1 cellular context compared by ENCODE assay signal in the genomic region with DNA sequence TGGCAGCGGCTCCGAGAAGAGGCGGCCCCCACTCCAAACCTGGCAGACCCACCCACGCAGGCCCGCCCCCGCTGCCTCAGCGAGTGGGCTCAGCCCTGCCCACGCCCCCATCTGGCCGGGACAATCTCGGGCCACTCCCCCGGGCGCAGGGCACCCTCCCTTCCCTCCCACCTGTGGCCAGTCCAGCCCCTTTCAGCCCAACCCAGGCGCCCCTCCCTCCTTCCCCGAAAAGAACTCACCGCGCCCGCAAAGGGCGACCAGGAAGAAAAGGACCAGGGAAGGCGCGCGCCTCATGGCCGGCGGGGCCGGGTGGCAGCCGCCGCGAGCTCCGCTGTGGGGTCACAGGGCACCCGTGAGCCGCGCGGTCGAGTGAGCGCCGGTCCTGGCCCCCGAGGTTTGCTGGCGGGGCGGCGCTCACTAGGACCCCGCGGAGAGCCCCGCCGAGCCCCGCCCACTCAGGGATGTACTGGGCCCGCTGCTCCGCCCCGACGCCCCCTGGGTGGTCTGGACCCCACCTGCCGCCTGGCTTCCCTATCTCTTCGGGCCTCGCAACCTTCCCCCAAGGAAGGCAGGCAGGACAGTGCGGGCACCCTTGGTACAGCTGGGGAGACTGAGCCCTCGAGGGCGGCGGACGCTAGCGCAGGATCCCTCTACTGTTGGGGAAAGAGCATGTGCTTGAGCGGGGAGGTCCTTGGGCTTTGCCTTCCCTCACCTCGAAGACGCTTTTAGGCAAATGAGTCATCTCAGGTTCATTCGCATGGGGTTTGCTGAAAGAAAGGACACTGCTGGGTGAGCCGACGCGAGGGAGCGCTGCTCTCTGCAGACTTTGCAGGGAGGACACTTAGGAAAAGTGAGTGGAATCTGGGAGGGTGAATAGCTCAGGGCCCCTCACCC.
TF ChIP-seq lines count a peak whose summit lies in the region.

A gene with protein sequence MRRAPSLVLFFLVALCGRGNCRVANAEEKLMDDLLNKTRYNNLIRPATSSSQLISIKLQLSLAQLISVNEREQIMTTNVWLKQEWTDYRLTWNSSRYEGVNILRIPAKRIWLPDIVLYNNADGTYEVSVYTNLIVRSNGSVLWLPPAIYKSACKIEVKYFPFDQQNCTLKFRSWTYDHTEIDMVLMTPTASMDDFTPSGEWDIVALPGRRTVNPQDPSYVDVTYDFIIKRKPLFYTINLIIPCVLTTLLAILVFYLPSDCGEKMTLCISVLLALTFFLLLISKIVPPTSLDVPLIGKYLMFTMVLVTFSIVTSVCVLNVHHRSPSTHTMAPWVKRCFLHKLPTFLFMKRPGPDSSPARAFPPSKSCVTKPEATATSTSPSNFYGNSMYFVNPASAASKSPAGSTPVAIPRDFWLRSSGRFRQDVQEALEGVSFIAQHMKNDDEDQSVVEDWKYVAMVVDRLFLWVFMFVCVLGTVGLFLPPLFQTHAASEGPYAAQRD (minus strand): TSS at position 371 of the 894 bp plus-strand sequence. CDS start 77 bp downstream, at position 294.

TF ChIP-seq in K562, 482 proteins besides CTCF, POLR2A, EP300 and RAD21 (continued from another document):
- TF ChIP-seq, protein P1, sequence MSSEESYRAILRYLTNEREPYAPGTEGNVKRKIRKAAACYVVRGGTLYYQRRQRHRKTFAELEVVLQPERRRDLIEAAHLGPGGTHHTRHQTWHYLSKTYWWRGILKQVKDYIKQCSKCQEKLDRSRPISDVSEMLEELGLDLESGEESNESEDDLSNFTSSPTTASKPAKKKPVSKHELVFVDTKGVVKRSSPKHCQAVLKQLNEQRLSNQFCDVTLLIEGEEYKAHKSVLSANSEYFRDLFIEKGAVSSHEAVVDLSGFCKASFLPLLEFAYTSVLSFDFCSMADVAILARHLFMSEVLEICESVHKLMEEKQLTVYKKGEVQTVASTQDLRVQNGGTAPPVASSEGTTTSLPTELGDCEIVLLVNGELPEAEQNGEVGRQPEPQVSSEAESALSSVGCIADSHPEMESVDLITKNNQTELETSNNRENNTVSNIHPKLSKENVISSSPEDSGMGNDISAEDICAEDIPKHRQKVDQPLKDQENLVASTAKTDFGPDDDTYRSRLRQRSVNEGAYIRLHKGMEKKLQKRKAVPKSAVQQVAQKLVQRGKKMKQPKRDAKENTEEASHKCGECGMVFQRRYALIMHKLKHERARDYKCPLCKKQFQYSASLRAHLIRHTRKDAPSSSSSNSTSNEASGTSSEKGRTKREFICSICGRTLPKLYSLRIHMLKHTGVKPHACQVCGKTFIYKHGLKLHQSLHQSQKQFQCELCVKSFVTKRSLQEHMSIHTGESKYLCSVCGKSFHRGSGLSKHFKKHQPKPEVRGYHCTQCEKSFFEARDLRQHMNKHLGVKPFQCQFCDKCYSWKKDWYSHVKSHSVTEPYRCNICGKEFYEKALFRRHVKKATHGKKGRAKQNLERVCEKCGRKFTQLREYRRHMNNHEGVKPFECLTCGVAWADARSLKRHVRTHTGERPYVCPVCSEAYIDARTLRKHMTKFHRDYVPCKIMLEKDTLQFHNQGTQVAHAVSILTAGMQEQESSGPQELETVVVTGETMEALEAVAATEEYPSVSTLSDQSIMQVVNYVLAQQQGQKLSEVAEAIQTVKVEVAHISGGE (CRISPR knock-in tag; IDR thresholded peaks at IDR 0.05): no peak
